ENCODE assay signal across 29 cellular contexts in the genomic region with DNA sequence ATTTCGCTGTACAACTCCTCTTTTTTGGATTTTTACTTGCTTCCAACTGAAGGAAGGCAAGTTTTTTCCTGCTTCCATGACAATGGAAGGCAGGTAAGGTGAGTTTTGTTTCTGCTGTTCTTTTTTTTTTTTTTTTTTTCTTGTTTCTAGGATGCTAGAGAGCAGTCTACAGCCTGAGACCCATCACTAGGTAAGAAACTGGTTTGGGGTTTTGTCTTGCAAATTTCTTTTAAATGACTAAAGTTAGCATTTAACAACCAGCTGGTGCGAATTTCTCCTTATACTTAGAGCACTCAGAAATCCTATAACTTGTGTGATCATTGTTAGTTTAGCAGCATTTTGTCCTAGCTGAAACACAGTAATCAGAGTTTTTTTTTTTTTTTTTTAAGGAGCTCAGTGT.
"Had no signal": no experiment of that assay in that cellular context is flagged by ENCODE, and none has a peak within 500 bp of the region (broad histone marks: within the 10 kb centered on the region; RNA-seq: fewer than 3 reads in every experiment).

No MANE protein-coding gene starts in this region.

- H3K4me3 ChIP-seq: colonic mucosa, esophagus muscularis mucosa, gastroesophageal sphincter, heart right ventricle, neural progenitor cell, right lobe of liver, thoracic aorta, tibial nerve, upper lobe of left lung had no signal

- H3K27ac Mint-ChIP-seq: dendritic cell treated with granulocyte-macrophage colony-stimulating factor and Interleukin-4, amounts not matched to agents 40 ng/mL and 50 ng/mL, for 4 days; endodermal cell; naive thymus-derived CD4-positive, alpha-beta T cell; nephron; neural progenitor cell; progenitor cell of endocrine pancreas; stimulated activated naive B cell treated with anti-CD40 and anti-IgM and Interleukin-4, amounts not matched to agents 10 μg/mL and 1 μg/mL and 100 μg/mL, for 72 hours; stimulated activated naive CD8-positive, alpha-beta T cell treated with anti-CD3 and anti-CD28 coated beads, Interleukin-15, Interleukin-2, amounts not matched to agents 100 ng/mL and 50 ng/mL, for 24 hours had no signal

- H3K9me3 Mint-ChIP-seq: dendritic cell treated with granulocyte-macrophage colony-stimulating factor and Interleukin-4, amounts not matched to agents 40 ng/mL and 50 ng/mL, for 4 days; stimulated activated naive CD8-positive, alpha-beta T cell treated with anti-CD3 and anti-CD28 coated beads, Interleukin-15, Interleukin-2, amounts not matched to agents 100 ng/mL and 50 ng/mL, for 24 hours had no signal

- H3K4me1 ChIP-seq: colonic mucosa, esophagus muscularis mucosa, foreskin keratinocyte, gastroesophageal sphincter, heart right ventricle, neural progenitor cell, parathyroid adenoma, right lobe of liver, tibial nerve, upper lobe of left lung had no signal

- H3K36me3 Mint-ChIP-seq: naive thymus-derived CD4-positive, alpha-beta T cell; neural progenitor cell; stimulated activated naive B cell treated with anti-CD40 and anti-IgM and Interleukin-4, amounts not matched to agents 10 μg/mL and 1 μg/mL and 100 μg/mL, for 72 hours had no signal

- H3K4me2 ChIP-seq: neural progenitor cell had no signal

- H2AFZ ChIP-seq: neural progenitor cell, parathyroid adenoma had no signal

- H3K36me3 ChIP-seq: colonic mucosa, esophagus muscularis mucosa, gastroesophageal sphincter, heart right ventricle, right lobe of liver, thoracic aorta, tibial nerve, upper lobe of left lung had no signal

- H3K9ac ChIP-seq: neural progenitor cell, parathyroid adenoma had no signal

- H3K4me3 Mint-ChIP-seq: dendritic cell treated with granulocyte-macrophage colony-stimulating factor and Interleukin-4, amounts not matched to agents 40 ng/mL and 50 ng/mL, for 4 days; endodermal cell; naive thymus-derived CD4-positive, alpha-beta T cell; nephron; neural progenitor cell; stimulated activated naive B cell treated with anti-CD40 and anti-IgM and Interleukin-4, amounts not matched to agents 10 μg/mL and 1 μg/mL and 100 μg/mL, for 72 hours; stimulated activated naive CD8-positive, alpha-beta T cell treated with anti-CD3 and anti-CD28 coated beads, Interleukin-15, Interleukin-2, amounts not matched to agents 100 ng/mL and 50 ng/mL, for 24 hours had no signal

- DNase-seq: colonic mucosa; effector CD8-positive, alpha-beta T cell; endodermal cell; foreskin keratinocyte; heart right ventricle; hippocampal formation; kidney; mesenchymal stem cell; midbrain; naive thymus-derived CD4-positive, alpha-beta T cell; right lobe of liver; small intestine; stimulated activated CD4-positive, alpha-beta T cell treated with anti-CD3 and anti-CD28 coated beads, Interleukin-15, amount 100 ng/mL, for 24 hours; stimulated activated CD4-positive, alpha-beta T cell treated with anti-CD3 and anti-CD28 coated beads, Interleukin-2, amount 100 ng/mL, for 48 hours; stimulated activated naive B cell treated with anti-CD40 and anti-IgM and Interleukin-4, amounts not matched to agents 10 μg/mL and 1 μg/mL and 100 μg/mL, for 72 hours; upper lobe of left lung had no signal

- H3K9me3 ChIP-seq: colonic mucosa, esophagus muscularis mucosa, gastroesophageal sphincter, heart right ventricle, right lobe of liver, thoracic aorta, tibial nerve, upper lobe of left lung had no signal

- H3K27me3 ChIP-seq: colonic mucosa, esophagus muscularis mucosa, foreskin keratinocyte, gastroesophageal sphincter, heart right ventricle, neural progenitor cell, right lobe of liver, tibial nerve, upper lobe of left lung had no signal

- H3K27ac ChIP-seq: colonic mucosa, esophagus muscularis mucosa, foreskin keratinocyte, gastroesophageal sphincter, heart right ventricle, neural progenitor cell, parathyroid adenoma, right lobe of liver, thoracic aorta, tibial nerve, upper lobe of left lung had no signal

- H3K79me2 ChIP-seq: parathyroid adenoma had no signal

- H3K4me1 Mint-ChIP-seq: naive thymus-derived CD4-positive, alpha-beta T cell; nephron; neural progenitor cell; stimulated activated naive B cell treated with anti-CD40 and anti-IgM and Interleukin-4, amounts not matched to agents 10 μg/mL and 1 μg/mL and 100 μg/mL, for 72 hours had no signal

- ATAC-seq: foreskin keratinocyte; gastroesophageal sphincter; heart right ventricle; left lobe of liver; naive thymus-derived CD4-positive, alpha-beta T cell; right lobe of liver; stimulated activated naive B cell treated with anti-CD40 and anti-IgM and Interleukin-4, amounts not matched to agents 10 μg/mL and 1 μg/mL and 100 μg/mL, for 72 hours had no signal

- FAIRE-seq: endothelial cell of umbilical vein, small intestine, urothelium cell line had no signal

- H3K27me3 Mint-ChIP-seq: dendritic cell treated with granulocyte-macrophage colony-stimulating factor and Interleukin-4, amounts not matched to agents 40 ng/mL and 50 ng/mL, for 4 days; progenitor cell of endocrine pancreas; stimulated activated naive B cell treated with anti-CD40 and anti-IgM and Interleukin-4, amounts not matched to agents 10 μg/mL and 1 μg/mL and 100 μg/mL, for 72 hours; stimulated activated naive CD8-positive, alpha-beta T cell treated with anti-CD3 and anti-CD28 coated beads, Interleukin-15, Interleukin-2, amounts not matched to agents 100 ng/mL and 50 ng/mL, for 24 hours had no signal
